In genomic region chr1:234681065-234681464, GRCh38 we compare ENCODE assay signal across 24 cellular contexts.
"Had no signal": no experiment of that assay in that cellular context is flagged by ENCODE, and none has a peak within 500 bp of the region (broad histone marks: within the 10 kb centered on the region; RNA-seq: fewer than 3 reads in every experiment).

No MANE protein-coding gene starts in this region.

- H3K4me2 ChIP-seq: smooth muscle cell had no signal

- H3K9ac ChIP-seq: parathyroid adenoma had no signal

- H2AFZ ChIP-seq: parathyroid adenoma had no signal

- H3K9me3 ChIP-seq: right lobe of liver, uterus had no signal

- H3K27me3 ChIP-seq: left lung, right atrium auricular region, right lobe of liver, tibial nerve, uterus had no signal

- ATAC-seq: left colon; left lung; lower lobe of right lung; naive thymus-derived CD8-positive, alpha-beta T cell; right lobe of liver; stimulated activated memory B cell treated with anti-CD40 and anti-IgM and Interleukin-4, amounts not matched to agents 10 μg/mL and 1 μg/mL and 100 μg/mL, for 72 hours; stimulated activated naive CD8-positive, alpha-beta T cell treated with anti-CD3 and anti-CD28 coated beads, Interleukin-15, amount 100 ng/mL, for 72 hours had no signal

- H3K4me1 ChIP-seq: parathyroid adenoma, uterus had no signal

- H3K36me3 ChIP-seq: left lung, lower lobe of right lung, right atrium auricular region, right lobe of liver, tibial nerve, uterus had no signal

- H3K4me3 ChIP-seq: left lung, lower lobe of right lung, right atrium auricular region, right lobe of liver, smooth muscle cell, tibial nerve, uterus had no signal

- DNase-seq: hippocampal formation; immature natural killer cell; kidney; left colon; left lung; lower lobe of right lung; mammary epithelial cell; mesenchymal stem cell; naive thymus-derived CD8-positive, alpha-beta T cell; nucleus accumbens; right lobe of liver; stimulated activated CD4-positive, alpha-beta T cell treated with anti-CD3 and anti-CD28 coated beads, Interleukin-1b, Interleukin-23, amount 100 ng/mL, for 48 hours; stimulated activated CD4-positive, alpha-beta T cell treated with anti-CD3 and anti-CD28 coated beads, Interleukin-2, amount 100 ng/mL, for 48 hours; stimulated activated CD4-positive, alpha-beta T cell treated with anti-CD3 and anti-CD28 coated beads, Interleukin-4, amount 100 ng/mL, for 4 hours; stimulated activated CD8-positive, alpha-beta memory T cell treated with anti-CD3 and anti-CD28 coated beads, Interleukin-4, amount 100 ng/mL, for 48 hours; stimulated activated naive CD4-positive, alpha-beta T cell treated with Interleukin-2 at 50 U/mL for 16 hours; stimulated activated naive CD8-positive, alpha-beta T cell treated with anti-CD3 and anti-CD28 coated beads, Interleukin-15, amount 100 ng/mL, for 72 hours; substantia nigra; uterus had no signal

- H3K27ac ChIP-seq: left lung, lower lobe of right lung, parathyroid adenoma, right atrium auricular region, right lobe of liver, tibial nerve, uterus had no signal
